In the genomic region with DNA sequence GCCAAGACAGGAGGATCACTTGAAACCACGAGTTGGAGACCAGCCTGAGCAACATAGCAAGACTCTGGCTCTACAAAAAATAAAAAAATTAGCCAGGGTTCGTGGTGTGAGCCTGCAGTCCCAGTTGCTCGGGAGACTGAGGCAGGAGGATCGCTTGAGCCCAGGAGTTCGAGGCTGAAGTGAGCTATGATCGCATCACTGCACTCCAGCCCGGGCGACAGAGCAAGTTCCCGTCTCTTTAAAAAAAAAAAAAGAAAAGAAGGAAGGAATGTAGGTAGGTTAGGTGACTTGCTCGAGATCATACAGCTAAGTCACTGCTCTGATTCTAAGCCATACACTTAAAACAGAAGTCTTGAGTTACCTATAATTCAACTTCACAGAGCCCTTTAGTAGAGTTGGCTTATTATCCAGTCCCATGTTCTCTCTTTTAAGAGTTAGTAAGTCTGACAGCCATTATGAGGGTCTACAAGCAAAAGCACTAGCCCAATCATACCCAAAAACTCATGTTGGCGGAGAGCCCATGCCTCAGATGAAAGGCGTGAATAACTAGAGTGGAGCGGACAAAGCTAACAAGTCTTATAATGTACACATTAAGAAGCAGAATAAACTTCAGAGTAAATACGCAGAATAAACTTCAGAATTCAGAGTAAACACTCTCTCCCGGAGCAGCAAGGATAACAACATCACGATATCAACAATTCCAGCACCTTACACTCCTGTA, we compare ENCODE assay signal across 8 cellular contexts. TPM values are rescaled to one million over a fixed set of nuclear protein-coding genes. Genes with fewer than 3 reads are reported as not detected.
A peak's percentile ranks its signal among the peaks of the same experiment; 100 is the strongest.
DNase-seq lines count a peak whose midpoint lies in the region; ATAC-seq and TF ChIP-seq lines count a peak whose summit lies in the region.

No MANE protein-coding gene starts in this region.

- H3K4me2 ChIP-seq in neural progenitor cell, result peak overlapping the region; percentile 86

- peaks cover 10% of the 10 kb centered on the region for H3F3A ChIP-seq in neural progenitor cell (ENCODE audit: low read depth)

- peaks cover 56% of the 10 kb centered on the region for H3K79me2 ChIP-seq in neural progenitor cell (ENCODE audit: low read depth)

- in situ Hi-C loops in GM13977 (cut with MboI; ENCODE audit: low pct_unique_long_range_greater_than_20kb, low sequenced_read_pairs, unreplicated experiment), result no loop called here

- peak overlapping the region; percentile 71 for H2AFZ ChIP-seq in neural progenitor cell (replicated peaks)

- 42 to 52% methylated on average over 9 to 16 of the region's 16 CpGs for WGBS in endodermal cell (ENCODE audit: insufficient coverage in 1 of 2, insufficient read length in 1 of 2), 2 experiments

- H3K9ac ChIP-seq in endodermal cell (ENCODE audit: extremely low read depth, low read length, poor library complexity, severe bottlenecking) (peak overlapping the region; percentile 95), neural progenitor cell (peak overlapping the region; percentile 74)

- H3K9me3 ChIP-seq in endodermal cell (ENCODE audit: control insufficient read depth, low read length) (no peaks in the 10 kb centered on the region), neural progenitor cell (ENCODE audit: low read depth) (no peaks in the 10 kb centered on the region)

- peak; percentile 42 for DNase-seq in NCI-H345 (lab: John Stamatoyannopoulos, UW)
- DNase-seq in NCI-H345 treated with DMSO at 0.1 percent for 48 hours (lab: John Stamatoyannopoulos, UW; ENCODE audit: unreplicated experiment), result no peak
- DNase-seq in RKO (ENCODE audit: low spot score), result peak; percentile 47
- no peak for DNase-seq in endodermal cell
- no peak for DNase-seq in neural progenitor cell (ENCODE audit: low spot score)
- no peak for DNase-seq in GF-D8 (lab: John Stamatoyannopoulos, UW)
- DNase-seq in GM13977 (ENCODE audit: low spot score), result no peak

- H3K36me3 ChIP-seq in endodermal cell (ENCODE audit: control insufficient read depth, insufficient read depth, low read length) (peaks cover 6% of the 10 kb centered on the region), neural progenitor cell (no peaks in the 10 kb centered on the region)

- no peaks in the 10 kb centered on the region for H3K9me3 Mint-ChIP-seq in endodermal cell
- no peaks in the 10 kb centered on the region for H3K9me3 Mint-ChIP-seq in neural progenitor cell

- H3K4me3 ChIP-seq in endodermal cell (ENCODE audit: low read length), result peak overlapping the region; percentile 100
- peak overlapping the region; percentile 82 for H3K4me3 ChIP-seq in neural progenitor cell

- no peak for TF ChIP-seq CTCF in endodermal cell (conservative IDR thresholded peaks at IDR 0.05)
- TF ChIP-seq CTCF in neural progenitor cell (IDR thresholded peaks at IDR 0.05), result no peak
- no peak for TF ChIP-seq CTCF in GM13977 (IDR thresholded peaks at IDR 0.05; ENCODE audit: extremely low read depth, insufficient read depth, missing control alignments)

- H3K27ac Mint-ChIP-seq in endodermal cell, result peak overlapping the region; percentile 98
- H3K27ac Mint-ChIP-seq in neural progenitor cell, result peak overlapping the region; percentile 94

- H3K4me1 Mint-ChIP-seq in endodermal cell, result no peaks in the 10 kb centered on the region
- peaks cover 24% of the 10 kb centered on the region for H3K4me1 Mint-ChIP-seq in neural progenitor cell

- H3K36me3 Mint-ChIP-seq in endodermal cell (ENCODE audit: low read depth) (peaks cover 3% of the 10 kb centered on the region), neural progenitor cell (peaks cover 2% of the 10 kb centered on the region)

- peak overlapping the region; percentile 72 for H3K27ac ChIP-seq in endodermal cell (ENCODE audit: low read depth, low read length)
- no peak overlapping the region for H3K27ac ChIP-seq in neural progenitor cell

- H3K27me3 Mint-ChIP-seq in endodermal cell (ENCODE audit: insufficient read depth), result peaks cover 18% of the 10 kb centered on the region
- H3K27me3 Mint-ChIP-seq in neural progenitor cell (ENCODE audit: insufficient read depth, low read depth), result peaks cover 5% of the 10 kb centered on the region

- H3K27me3 ChIP-seq in endodermal cell (ENCODE audit: control insufficient read depth, insufficient read depth, low read length, poor library complexity, severe bottlenecking) (no peaks in the 10 kb centered on the region), neural progenitor cell (peaks cover 15% of the 10 kb centered on the region)

- H3K4me3 Mint-ChIP-seq in endodermal cell, result peak overlapping the region; percentile 98
- H3K4me3 Mint-ChIP-seq in neural progenitor cell, result peak overlapping the region; percentile 99

- peaks cover 6% of the 10 kb centered on the region for H4K20me1 ChIP-seq in neural progenitor cell (ENCODE audit: low read depth)

- H3K4me1 ChIP-seq in endodermal cell (ENCODE audit: control insufficient read depth, insufficient read depth, low read length) (no peaks in the 10 kb centered on the region), neural progenitor cell (peaks cover 11% of the 10 kb centered on the region)

- ATAC-seq in GM19035 (IDR thresholded peaks at IDR 0.05; ENCODE audit: unreplicated experiment), result no peak

RNA-seq across cellular contexts. Expression of a gene that starts 0.8 kb away (rescaled TPM):
- 10 to 100 TPM; 67.7 to 99.1 TPM for total RNA-seq in endodermal cell
- polyA plus RNA-seq in endodermal cell (2013, experiment 1 of 2), result 42.5 TPM
- 44.0 TPM for polyA plus RNA-seq in endodermal cell (2013, experiment 2 of 2)
- 61.5 and 68.0 TPM in 2 replicates for total RNA-seq in neural progenitor cell (ENCODE audit: low replicate concordance)

RNA-seq across cellular contexts. Expression of a gene that starts 0.9 kb away (rescaled TPM):
- total RNA-seq in endodermal cell (10 to 100 TPM in 1 of 2 donors, 1 to 10 TPM in 1; 6.2 to 12.8 TPM), neural progenitor cell (ENCODE audit: low replicate concordance) (6.4 and 21.0 TPM in 2 replicates)
- polyA plus RNA-seq in endodermal cell (2013, experiment 1 of 2), result 5.0 TPM
- polyA plus RNA-seq in endodermal cell (2013, experiment 2 of 2), result 5.8 TPM

Comparison
In these comparisons a context has a peak if more than half of its experiments do, and no peak if none do; other contexts are left out.
1. DNase-seq: peak in NCI-H345 (single experiment) and RKO (single experiment); none in NCI-H345 treated with DMSO at 0.1 percent for 48 hours (single experiment), endodermal cell (single experiment), neural progenitor cell (single experiment), GF-D8 (single experiment) and GM13977 (single experiment).